ENCODE assay signal across 2 cellular contexts in the genomic region with DNA sequence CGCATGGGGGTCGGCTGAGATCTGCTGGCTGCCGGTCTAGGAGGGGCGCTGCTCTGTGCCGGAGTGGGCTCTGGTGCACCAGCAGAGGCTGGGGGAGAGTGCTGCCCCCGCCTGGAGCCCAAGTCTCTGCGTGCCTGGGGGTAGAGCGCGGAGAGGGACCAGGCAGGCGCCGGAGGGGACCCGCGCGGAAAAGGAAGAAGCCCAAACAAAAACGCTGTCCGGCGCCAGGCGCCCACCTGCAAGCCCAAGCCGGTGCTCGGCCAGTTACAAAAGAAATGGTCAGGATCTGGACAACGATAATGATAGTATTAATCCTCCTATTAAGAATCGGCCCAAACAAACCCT.
TF ChIP-seq lines count a peak whose summit lies in the region.

No MANE protein-coding gene starts in this region.

TF ChIP-seq in A549, 52 proteins besides CTCF, POLR2A, EP300 and RAD21 (continued from another document):
- TF ChIP-seq, protein P1, sequence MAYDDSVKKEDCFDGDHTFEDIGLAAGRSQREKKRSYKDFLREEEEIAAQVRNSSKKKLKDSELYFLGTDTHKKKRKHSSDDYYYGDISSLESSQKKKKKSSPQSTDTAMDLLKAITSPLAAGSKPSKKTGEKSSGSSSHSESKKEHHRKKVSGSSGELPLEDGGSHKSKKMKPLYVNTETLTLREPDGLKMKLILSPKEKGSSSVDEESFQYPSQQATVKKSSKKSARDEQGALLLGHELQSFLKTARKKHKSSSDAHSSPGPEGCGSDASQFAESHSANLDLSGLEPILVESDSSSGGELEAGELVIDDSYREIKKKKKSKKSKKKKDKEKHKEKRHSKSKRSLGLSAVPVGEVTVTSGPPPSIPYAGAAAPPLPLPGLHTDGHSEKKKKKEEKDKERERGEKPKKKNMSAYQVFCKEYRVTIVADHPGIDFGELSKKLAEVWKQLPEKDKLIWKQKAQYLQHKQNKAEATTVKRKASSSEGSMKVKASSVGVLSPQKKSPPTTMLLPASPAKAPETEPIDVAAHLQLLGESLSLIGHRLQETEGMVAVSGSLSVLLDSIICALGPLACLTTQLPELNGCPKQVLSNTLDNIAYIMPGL (CRISPR knock-in tag; IDR thresholded peaks at IDR 0.05; ENCODE audit: borderline replicate concordance), result no peak
- TF ChIP-seq FOXS1 (CRISPR knock-in tag; IDR thresholded peaks at IDR 0.05), result no peak
- TF ChIP-seq, protein P2, sequence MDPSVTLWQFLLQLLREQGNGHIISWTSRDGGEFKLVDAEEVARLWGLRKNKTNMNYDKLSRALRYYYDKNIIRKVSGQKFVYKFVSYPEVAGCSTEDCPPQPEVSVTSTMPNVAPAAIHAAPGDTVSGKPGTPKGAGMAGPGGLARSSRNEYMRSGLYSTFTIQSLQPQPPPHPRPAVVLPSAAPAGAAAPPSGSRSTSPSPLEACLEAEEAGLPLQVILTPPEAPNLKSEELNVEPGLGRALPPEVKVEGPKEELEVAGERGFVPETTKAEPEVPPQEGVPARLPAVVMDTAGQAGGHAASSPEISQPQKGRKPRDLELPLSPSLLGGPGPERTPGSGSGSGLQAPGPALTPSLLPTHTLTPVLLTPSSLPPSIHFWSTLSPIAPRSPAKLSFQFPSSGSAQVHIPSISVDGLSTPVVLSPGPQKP (IDR thresholded peaks at IDR 0.05; ENCODE audit: low read depth, low read length), result no peak
TF ChIP-seq in A549: peak in this region for 0.

TF ChIP-seq in neural cell, 6 proteins besides CTCF, POLR2A, EP300 and RAD21 (continued from another document):
- TF ChIP-seq, protein P3, sequence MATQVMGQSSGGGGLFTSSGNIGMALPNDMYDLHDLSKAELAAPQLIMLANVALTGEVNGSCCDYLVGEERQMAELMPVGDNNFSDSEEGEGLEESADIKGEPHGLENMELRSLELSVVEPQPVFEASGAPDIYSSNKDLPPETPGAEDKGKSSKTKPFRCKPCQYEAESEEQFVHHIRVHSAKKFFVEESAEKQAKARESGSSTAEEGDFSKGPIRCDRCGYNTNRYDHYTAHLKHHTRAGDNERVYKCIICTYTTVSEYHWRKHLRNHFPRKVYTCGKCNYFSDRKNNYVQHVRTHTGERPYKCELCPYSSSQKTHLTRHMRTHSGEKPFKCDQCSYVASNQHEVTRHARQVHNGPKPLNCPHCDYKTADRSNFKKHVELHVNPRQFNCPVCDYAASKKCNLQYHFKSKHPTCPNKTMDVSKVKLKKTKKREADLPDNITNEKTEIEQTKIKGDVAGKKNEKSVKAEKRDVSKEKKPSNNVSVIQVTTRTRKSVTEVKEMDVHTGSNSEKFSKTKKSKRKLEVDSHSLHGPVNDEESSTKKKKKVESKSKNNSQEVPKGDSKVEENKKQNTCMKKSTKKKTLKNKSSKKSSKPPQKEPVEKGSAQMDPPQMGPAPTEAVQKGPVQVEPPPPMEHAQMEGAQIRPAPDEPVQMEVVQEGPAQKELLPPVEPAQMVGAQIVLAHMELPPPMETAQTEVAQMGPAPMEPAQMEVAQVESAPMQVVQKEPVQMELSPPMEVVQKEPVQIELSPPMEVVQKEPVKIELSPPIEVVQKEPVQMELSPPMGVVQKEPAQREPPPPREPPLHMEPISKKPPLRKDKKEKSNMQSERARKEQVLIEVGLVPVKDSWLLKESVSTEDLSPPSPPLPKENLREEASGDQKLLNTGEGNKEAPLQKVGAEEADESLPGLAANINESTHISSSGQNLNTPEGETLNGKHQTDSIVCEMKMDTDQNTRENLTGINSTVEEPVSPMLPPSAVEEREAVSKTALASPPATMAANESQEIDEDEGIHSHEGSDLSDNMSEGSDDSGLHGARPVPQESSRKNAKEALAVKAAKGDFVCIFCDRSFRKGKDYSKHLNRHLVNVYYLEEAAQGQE (IDR thresholded peaks at IDR 0.05; ENCODE audit: borderline replicate concordance), result no peak
